In genomic region chr16:893360-893759, GRCh38 we compare ENCODE assay signal across 24 cellular contexts.
DNase-seq lines count a peak whose midpoint lies in the region; ATAC-seq and TF ChIP-seq lines count a peak whose summit lies in the region.
"Had no signal": no experiment of that assay in that cellular context is flagged by ENCODE, and none has a peak within 500 bp of the region (broad histone marks: within the 10 kb centered on the region; RNA-seq: fewer than 3 reads in every experiment).

No MANE protein-coding gene starts in this region.

- DNase-seq in activated CD4-positive, alpha-beta T cell treated with anti-CD3 and anti-CD28 coated beads for 36 hours, result peak; percentile 20
- DNase-seq in activated CD4-positive, alpha-beta T cell treated with anti-CD3 and anti-CD28 coated beads, Interleukin-2, amount 10 ng/mL, durations not matched to agents 7 days and 5 days, result no peak
- DNase-seq in NAMALWA (ENCODE audit: low spot score) (peak; percentile 26), nephron progenitor cell (no peak), dermis blood vessel endothelial cell (no peak), cerebellar nuclear complex (lab: John Stamatoyannopoulos, UW) (no peak), NCI-H510A (lab: John Stamatoyannopoulos, UW) (no peak)
- DNase-seq: activated CD4-positive, alpha-beta T cell treated with anti-CD3 and anti-CD28 coated beads for 48 hours; activated CD8-positive, alpha-beta memory T cell treated with anti-CD3 and anti-CD28 coated beads, Interleukin-2, amount 10 ng/mL, durations not matched to agents 7 days and 5 days; activated naive CD4-positive, alpha-beta T cell treated with Interleukin-2 at 50 U/mL for 16 hours; activated T-cell treated with anti-CD3 and anti-CD28 coated beads, Interleukin-2, amount 50 U/mL, for 72 hours; effector CD4-positive, alpha-beta T cell; GDM1; Karpas-422; midbrain; naive thymus-derived CD4-positive, alpha-beta T cell; NCI-H1694; small intestine; stimulated activated CD8-positive, alpha-beta memory T cell treated with anti-CD3 and anti-CD28 coated beads, Interleukin-4, amount 100 ng/mL, for 48 hours; transverse colon had no signal

- peaks cover 3% of the 10 kb centered on the region for H3K36me3 Mint-ChIP-seq in activated CD4-positive, alpha-beta T cell treated with anti-CD3 and anti-CD28 coated beads for 36 hours (ENCODE audit: low read depth)
- no peaks in the 10 kb centered on the region for H3K36me3 Mint-ChIP-seq in activated CD4-positive, alpha-beta T cell treated with anti-CD3 and anti-CD28 coated beads, Interleukin-2, amount 10 ng/mL, durations not matched to agents 7 days and 5 days (ENCODE audit: low read depth)
- peaks cover 4% of the 10 kb centered on the region for H3K36me3 Mint-ChIP-seq in nephron progenitor cell (ENCODE audit: low read depth)
- H3K36me3 Mint-ChIP-seq: activated CD8-positive, alpha-beta memory T cell treated with anti-CD3 and anti-CD28 coated beads, Interleukin-2, amount 10 ng/mL, durations not matched to agents 7 days and 5 days had no signal

- TF ChIP-seq CTCF in nephron progenitor cell (IDR thresholded peaks at IDR 0.05), result no peak

- H3K4me1 Mint-ChIP-seq in activated CD4-positive, alpha-beta T cell treated with anti-CD3 and anti-CD28 coated beads for 36 hours, result no peaks in the 10 kb centered on the region
- no peaks in the 10 kb centered on the region for H3K4me1 Mint-ChIP-seq in activated CD4-positive, alpha-beta T cell treated with anti-CD3 and anti-CD28 coated beads, Interleukin-2, amount 10 ng/mL, durations not matched to agents 7 days and 5 days
- H3K4me1 Mint-ChIP-seq in nephron progenitor cell, result peaks cover 46% of the 10 kb centered on the region
- H3K4me1 Mint-ChIP-seq: activated CD8-positive, alpha-beta memory T cell treated with anti-CD3 and anti-CD28 coated beads, Interleukin-2, amount 10 ng/mL, durations not matched to agents 7 days and 5 days; B cell; CD8-positive, alpha-beta memory T cell had no signal

- H3K4me3 Mint-ChIP-seq in activated CD4-positive, alpha-beta T cell treated with anti-CD3 and anti-CD28 coated beads for 36 hours, result no peak overlapping the region
- H3K4me3 Mint-ChIP-seq in activated CD4-positive, alpha-beta T cell treated with anti-CD3 and anti-CD28 coated beads, Interleukin-2, amount 10 ng/mL, durations not matched to agents 7 days and 5 days, result no peak overlapping the region
- H3K4me3 Mint-ChIP-seq in nephron progenitor cell, result no peak overlapping the region
- H3K4me3 Mint-ChIP-seq: activated CD8-positive, alpha-beta memory T cell treated with anti-CD3 and anti-CD28 coated beads, Interleukin-2, amount 10 ng/mL, durations not matched to agents 7 days and 5 days; activated T-cell treated with anti-CD3 and anti-CD28 coated beads, Interleukin-2, amount 50 U/mL, for 72 hours; B cell; CD8-positive, alpha-beta memory T cell; naive thymus-derived CD4-positive, alpha-beta T cell had no signal

- intact Hi-C loops in activated CD4-positive, alpha-beta T cell treated with anti-CD3 and anti-CD28 coated beads for 36 hours (cut with DNase I, micrococcal nuclease), result no loop called here

- H3K9me3 Mint-ChIP-seq in activated CD4-positive, alpha-beta T cell treated with anti-CD3 and anti-CD28 coated beads for 36 hours (ENCODE audit: low read depth), result no peaks in the 10 kb centered on the region
- H3K9me3 Mint-ChIP-seq in activated CD4-positive, alpha-beta T cell treated with anti-CD3 and anti-CD28 coated beads, Interleukin-2, amount 10 ng/mL, durations not matched to agents 7 days and 5 days, result no peaks in the 10 kb centered on the region
- no peaks in the 10 kb centered on the region for H3K9me3 Mint-ChIP-seq in nephron progenitor cell
- H3K9me3 Mint-ChIP-seq: activated T-cell treated with anti-CD3 and anti-CD28 coated beads, Interleukin-2, amount 50 U/mL, for 72 hours; CD8-positive, alpha-beta memory T cell; naive thymus-derived CD4-positive, alpha-beta T cell had no signal

- no peak for ATAC-seq in activated CD4-positive, alpha-beta T cell treated with anti-CD3 and anti-CD28 coated beads for 36 hours
- peak; percentile 57 for ATAC-seq in SK-N-SH treated with all-trans-retinoic acid at 6 μM for 48 hours
- ATAC-seq: activated CD8-positive, alpha-beta memory T cell treated with anti-CD3 and anti-CD28 coated beads, Interleukin-2, amount 10 ng/mL, durations not matched to agents 7 days and 5 days; activated T-cell treated with anti-CD3 and anti-CD28 coated beads, Interleukin-2, amount 50 U/mL, for 72 hours; body of pancreas; naive thymus-derived CD4-positive, alpha-beta T cell had no signal

- no peaks in the 10 kb centered on the region for H3K27me3 Mint-ChIP-seq in activated CD4-positive, alpha-beta T cell treated with anti-CD3 and anti-CD28 coated beads for 36 hours
- no peaks in the 10 kb centered on the region for H3K27me3 Mint-ChIP-seq in activated CD4-positive, alpha-beta T cell treated with anti-CD3 and anti-CD28 coated beads, Interleukin-2, amount 10 ng/mL, durations not matched to agents 7 days and 5 days
- H3K27me3 Mint-ChIP-seq in nephron progenitor cell (ENCODE audit: low read depth, poor library complexity), result no peaks in the 10 kb centered on the region
- H3K27me3 Mint-ChIP-seq: activated CD8-positive, alpha-beta memory T cell treated with anti-CD3 and anti-CD28 coated beads, Interleukin-2, amount 10 ng/mL, durations not matched to agents 7 days and 5 days; B cell; CD8-positive, alpha-beta memory T cell; naive thymus-derived CD4-positive, alpha-beta T cell had no signal

- POLR2A ChIA-PET in activated CD4-positive, alpha-beta T cell treated with anti-CD3 and anti-CD28 coated beads for 36 hours (lab: Charles Lee), result no interaction called here
- POLR2A ChIA-PET in activated CD4-positive, alpha-beta T cell treated with anti-CD3 and anti-CD28 coated beads, Interleukin-2, amount 10 ng/mL, durations not matched to agents 7 days and 5 days (lab: Charles Lee), result no interaction called here

- CTCF ChIA-PET in activated CD4-positive, alpha-beta T cell treated with anti-CD3 and anti-CD28 coated beads for 36 hours (lab: Charles Lee), result no interaction called here
- CTCF ChIA-PET in activated CD4-positive, alpha-beta T cell treated with anti-CD3 and anti-CD28 coated beads, Interleukin-2, amount 10 ng/mL, durations not matched to agents 7 days and 5 days (lab: Charles Lee), result no interaction called here

- H3K27ac Mint-ChIP-seq in activated CD4-positive, alpha-beta T cell treated with anti-CD3 and anti-CD28 coated beads for 36 hours, result no peak overlapping the region
- no peak overlapping the region for H3K27ac Mint-ChIP-seq in activated CD4-positive, alpha-beta T cell treated with anti-CD3 and anti-CD28 coated beads, Interleukin-2, amount 10 ng/mL, durations not matched to agents 7 days and 5 days
- H3K27ac Mint-ChIP-seq in nephron progenitor cell, result peak overlapping the region; percentile 21
- H3K27ac Mint-ChIP-seq: activated CD8-positive, alpha-beta memory T cell treated with anti-CD3 and anti-CD28 coated beads, Interleukin-2, amount 10 ng/mL, durations not matched to agents 7 days and 5 days; activated T-cell treated with anti-CD3 and anti-CD28 coated beads, Interleukin-2, amount 50 U/mL, for 72 hours; B cell; CD8-positive, alpha-beta memory T cell; naive thymus-derived CD4-positive, alpha-beta T cell had no signal

TF ChIP-seq in SK-N-SH treated with all-trans-retinoic acid at 6 μM for 48 hours, 23 proteins besides CTCF, POLR2A, EP300 and RAD21:
- TF ChIP-seq TCF4 (CRISPR knock-in tag; IDR thresholded peaks at IDR 0.05; ENCODE audit: borderline replicate concordance), result no peak
- TF ChIP-seq ISL1 (CRISPR knock-in tag; IDR thresholded peaks at IDR 0.05), result no peak
- no peak for TF ChIP-seq RARB (CRISPR knock-in tag; IDR thresholded peaks at IDR 0.05)
- TF ChIP-seq PPARA (CRISPR knock-in tag; IDR thresholded peaks at IDR 0.05; ENCODE audit: borderline replicate concordance), result no peak
- no peak for TF ChIP-seq ZNF8 (CRISPR knock-in tag; IDR thresholded peaks at IDR 0.05)
- TF ChIP-seq GLIS3 (CRISPR knock-in tag; IDR thresholded peaks at IDR 0.05), result no peak
- no peak for TF ChIP-seq ZC3H10 (CRISPR knock-in tag; IDR thresholded peaks at IDR 0.05)
- TF ChIP-seq, protein P1, sequence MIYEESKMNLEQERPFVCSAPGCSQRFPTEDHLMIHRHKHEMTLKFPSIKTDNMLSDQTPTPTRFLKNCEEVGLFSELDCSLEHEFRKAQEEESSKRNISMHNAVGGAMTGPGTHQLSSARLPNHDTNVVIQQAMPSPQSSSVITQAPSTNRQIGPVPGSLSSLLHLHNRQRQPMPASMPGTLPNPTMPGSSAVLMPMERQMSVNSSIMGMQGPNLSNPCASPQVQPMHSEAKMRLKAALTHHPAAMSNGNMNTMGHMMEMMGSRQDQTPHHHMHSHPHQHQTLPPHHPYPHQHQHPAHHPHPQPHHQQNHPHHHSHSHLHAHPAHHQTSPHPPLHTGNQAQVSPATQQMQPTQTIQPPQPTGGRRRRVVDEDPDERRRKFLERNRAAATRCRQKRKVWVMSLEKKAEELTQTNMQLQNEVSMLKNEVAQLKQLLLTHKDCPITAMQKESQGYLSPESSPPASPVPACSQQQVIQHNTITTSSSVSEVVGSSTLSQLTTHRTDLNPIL (CRISPR knock-in tag; IDR thresholded peaks at IDR 0.05; ENCODE audit: low read depth), result no peak

Comparison
In these comparisons a context has a peak if more than half of its experiments do, and no peak if none do; other contexts are left out.
1. DNase-seq: peak in activated CD4-positive, alpha-beta T cell treated with anti-CD3 and anti-CD28 coated beads for 36 hours (single experiment) and NAMALWA (single experiment); none in activated CD4-positive, alpha-beta T cell treated with anti-CD3 and anti-CD28 coated beads, Interleukin-2, amount 10 ng/mL, durations not matched to agents 7 days and 5 days (single experiment), nephron progenitor cell (single experiment), dermis blood vessel endothelial cell (single experiment), cerebellar nuclear complex (0 of 2) and NCI-H510A (single experiment).